10 cellular contexts compared by ENCODE assay signal in genomic region chr18:23864620-23865019, GRCh38.
DNase-seq lines count a peak whose midpoint lies in the region; ATAC-seq and TF ChIP-seq lines count a peak whose summit lies in the region.
"Had no signal": no experiment of that assay in that cellular context is flagged by ENCODE, and none has a peak within 500 bp of the region (broad histone marks: within the 10 kb centered on the region; RNA-seq: fewer than 3 reads in every experiment).

No MANE protein-coding gene starts in this region.

- TF ChIP-seq CTCF in GM12865 (IDR thresholded peaks at IDR 0.05; ENCODE audit: insufficient read depth, low read depth, low read length, missing control alignments) = no peak
- TF ChIP-seq CTCF in activated CD8-positive, alpha-beta T cell treated with anti-CD3 and anti-CD28 coated beads for 36 hours (IDR thresholded peaks at IDR 0.05) = no peak
- no peak for TF ChIP-seq CTCF in natural killer cell (IDR thresholded peaks at IDR 0.05)

- DNase-seq in GM12865 (ENCODE audit: low read depth) (peak; percentile 56), Kasumi-1 (lab: John Stamatoyannopoulos, UW) (peak; percentile 18 to 22), natural killer cell (peak; percentile 24), posterior vena cava (ENCODE audit: low spot score) (no peak), sciatic nerve (ENCODE audit: low spot score) (no peak), NCI-H2171 treated with DMSO at 0.1 percent for 48 hours (lab: John Stamatoyannopoulos, UW) (no peak), globus pallidus (ENCODE audit: low spot score) (no peak)
- DNase-seq in activated CD8-positive, alpha-beta T cell treated with anti-CD3 and anti-CD28 coated beads for 36 hours = peak; percentile 65
- DNase-seq: H9 had no signal

- peak; percentile 82 for ATAC-seq in activated CD8-positive, alpha-beta T cell treated with anti-CD3 and anti-CD28 coated beads for 36 hours
- ATAC-seq in natural killer cell = peak; percentile 77 to 92 (median 88)
- no peak for ATAC-seq in sciatic nerve
- ATAC-seq: WTC11 had no signal

- no peaks in the 10 kb centered on the region for H3K27me3 Mint-ChIP-seq in activated CD8-positive, alpha-beta T cell treated with anti-CD3 and anti-CD28 coated beads for 36 hours
- no peaks in the 10 kb centered on the region for H3K27me3 Mint-ChIP-seq in natural killer cell (ENCODE audit: low read depth in 2 of 2)

- POLR2A ChIA-PET in activated CD8-positive, alpha-beta T cell treated with anti-CD3 and anti-CD28 coated beads for 36 hours (lab: Charles Lee) = no interaction called here

- intact Hi-C loops in activated CD8-positive, alpha-beta T cell treated with anti-CD3 and anti-CD28 coated beads for 36 hours (cut with micrococcal nuclease) = loop anchor here (5.0 kb wide), 1 partner anchor 37 kb away; no protein-coding TSS in a partner anchor
- intact Hi-C loops in natural killer cell (cut with micrococcal nuclease) (loop anchor here (5.0 kb wide), 1 partner anchor 37 kb away; no protein-coding TSS in a partner anchor), posterior vena cava (cut with DNase I) (no loop called here), sciatic nerve (cut with DNase I) (loop anchor here (5.0 kb wide), 1 partner anchor 1717 kb away; no protein-coding TSS in a partner anchor)

- peaks cover 58% of the 10 kb centered on the region for H3K4me1 Mint-ChIP-seq in activated CD8-positive, alpha-beta T cell treated with anti-CD3 and anti-CD28 coated beads for 36 hours (ENCODE audit: low read depth)
- peaks cover 51 to 53% of the 10 kb centered on the region in 2 donors for H3K4me1 Mint-ChIP-seq in natural killer cell

- no peak overlapping the region for H3K4me3 ChIP-seq in GM12865 (ENCODE audit: low read depth, low read length)

- H3K9me3 Mint-ChIP-seq in activated CD8-positive, alpha-beta T cell treated with anti-CD3 and anti-CD28 coated beads for 36 hours = peaks cover 4% of the 10 kb centered on the region
- H3K9me3 Mint-ChIP-seq in natural killer cell = no peaks in the 10 kb centered on the region
- H3K9me3 Mint-ChIP-seq: H9, WTC11 had no signal

- no peaks in the 10 kb centered on the region for H3K36me3 Mint-ChIP-seq in activated CD8-positive, alpha-beta T cell treated with anti-CD3 and anti-CD28 coated beads for 36 hours (ENCODE audit: low read depth)
- H3K36me3 Mint-ChIP-seq in natural killer cell = no peaks in the 10 kb centered on the region
- H3K36me3 Mint-ChIP-seq: WTC11 had no signal

- CTCF ChIA-PET in activated CD8-positive, alpha-beta T cell treated with anti-CD3 and anti-CD28 coated beads for 36 hours (lab: Charles Lee) = no interaction called here

- H3K27ac Mint-ChIP-seq in activated CD8-positive, alpha-beta T cell treated with anti-CD3 and anti-CD28 coated beads for 36 hours = peak overlapping the region; percentile 83
- H3K27ac Mint-ChIP-seq in natural killer cell = peak overlapping the region; percentile 84 to 87
- H3K27ac Mint-ChIP-seq: H9, WTC11 had no signal

- no peak overlapping the region for H3K4me3 Mint-ChIP-seq in activated CD8-positive, alpha-beta T cell treated with anti-CD3 and anti-CD28 coated beads for 36 hours
- H3K4me3 Mint-ChIP-seq in natural killer cell = peak overlapping the region; percentile 43
- H3K4me3 Mint-ChIP-seq: H9, WTC11 had no signal

Comparison
In these comparisons a context has a peak if more than half of its experiments do, and no peak if none do; other contexts are left out.
1. DNase-seq: peak in GM12865 (single experiment), Kasumi-1 (2 of 2), activated CD8-positive, alpha-beta T cell treated with anti-CD3 and anti-CD28 coated beads for 36 hours (single experiment) and natural killer cell (single experiment); none in posterior vena cava (single experiment), sciatic nerve (single experiment), NCI-H2171 treated with DMSO at 0.1 percent for 48 hours (single experiment) and globus pallidus (single experiment).
2. intact Hi-C loops: an anchor here in activated CD8-positive, alpha-beta T cell treated with anti-CD3 and anti-CD28 coated beads for 36 hours (5.0 kb wide), natural killer cell (5.0 kb wide) and sciatic nerve (5.0 kb wide); none called in posterior vena cava.